Comparison of ENCODE assay signal across 9 cellular contexts in genomic region chr2:170816499-170817246, GRCh38. TPM values are rescaled to one million over a fixed set of nuclear protein-coding genes. Genes with fewer than 3 reads are reported as not detected.
A peak's percentile ranks its signal among the peaks of the same experiment; 100 is the strongest.
DNase-seq lines count a peak whose midpoint lies in the region; ATAC-seq and TF ChIP-seq lines count a peak whose summit lies in the region.
"Had no signal": no experiment of that assay in that cellular context is flagged by ENCODE, and none has a peak within 500 bp of the region (broad histone marks: within the 10 kb centered on the region; RNA-seq: fewer than 3 reads in every experiment).

TSS of gene GAD1 (plus strand) at chr2:170816887. CDS start at chr2:170818592, 1,705 bp downstream.

- H3K4me2 ChIP-seq in OCI-LY7 (ENCODE audit: low read length) = peak within 1 kb of the TSS; percentile 45; the same call in 1 of the 2 replicates

- H3K27me3 ChIP-seq in gastroesophageal sphincter = peaks cover 89% of the 10 kb centered on the region
- H3K27me3 ChIP-seq in tibial artery = peaks cover 10 to 69% of the 10 kb centered on the region in 2 donors

- DNase-seq in activated effector memory CD4-positive, alpha-beta T cell treated with anti-CD3 and anti-CD28 coated beads, Interleukin-2, amount 50 U/mL, for 16 hours = peak; percentile 85
- DNase-seq in activated effector memory CD4-positive, alpha-beta T cell treated with Interleukin-2 at 50 U/mL for 16 hours = no peak
- DNase-seq in Jurkat, Clone E6-1 (ENCODE audit: low read depth, low spot score) = peak; percentile 33
- no peak for DNase-seq in OCI-LY7 (ENCODE audit: low spot score)
- DNase-seq in activated T-helper 2 cell treated with anti-CD3 and anti-CD28 coated beads, Interferon-gamma antibody, Interleukin-2, Interleukin-4, amounts not matched to agents 10 μg/mL and 5 μg/mL and 100 μg/mL, durations not matched to agents 14 hours and 24 hours and 36 hours (ENCODE audit: low spot score) = peak; percentile 77
- DNase-seq in nucleus accumbens (lab: John Stamatoyannopoulos, UW) = peak in 49 of 56 donors; percentile 15 to 90 (median 67)
- peak; percentile 74 to 88 for DNase-seq in tibial artery
- DNase-seq: DND-41 had no signal

- H3K36me3 Mint-ChIP-seq in activated T-helper 2 cell treated with anti-CD3 and anti-CD28 coated beads, Interferon-gamma antibody, Interleukin-2, Interleukin-4, amounts not matched to agents 10 μg/mL and 5 μg/mL and 100 μg/mL, durations not matched to agents 14 hours and 24 hours and 36 hours (ENCODE audit: low read depth) = peaks cover 26% of the 10 kb centered on the region

- TF ChIP-seq POLR2A in gastroesophageal sphincter (IDR thresholded peaks at IDR 0.05) = no peak

- peaks cover 55% of the 10 kb centered on the region for H3K27me3 Mint-ChIP-seq in activated T-helper 2 cell treated with anti-CD3 and anti-CD28 coated beads, Interferon-gamma antibody, Interleukin-2, Interleukin-4, amounts not matched to agents 10 μg/mL and 5 μg/mL and 100 μg/mL, durations not matched to agents 14 hours and 24 hours and 36 hours (ENCODE audit: low read depth)

- ATAC-seq in gastroesophageal sphincter = peak; percentile 67

- no peaks in the 10 kb centered on the region for H3K79me2 ChIP-seq in OCI-LY7 (ENCODE audit: insufficient read depth, low read depth, low read length)

- BruUV-seq in OCI-LY7 (replicated peaks; lab: Mats Ljungman, UMichigan) = no TSS peak

- no peak within 1 kb of the TSS for H3K27ac ChIP-seq in OCI-LY7 (ENCODE audit: low read depth, low read length, poor library complexity, severe bottlenecking)
- no peak within 1 kb of the TSS for H3K27ac ChIP-seq in gastroesophageal sphincter
- H3K27ac ChIP-seq in tibial artery = peak within 1 kb of the TSS; percentile 61 to 80

- no peaks in the 10 kb centered on the region for H4K20me1 ChIP-seq in OCI-LY7 (ENCODE audit: insufficient read depth, low read length)

- no peak for TF ChIP-seq CTCF in OCI-LY7 (conservative IDR thresholded peaks at IDR 0.05; ENCODE audit: low read length)
- peak in 1 of 4 experiments; percentile 14 for TF ChIP-seq CTCF in gastroesophageal sphincter (IDR thresholded peaks at IDR 0.05)
- no peak for TF ChIP-seq CTCF in tibial artery (IDR thresholded peaks at IDR 0.05)

- TF ChIP-seq EP300 in gastroesophageal sphincter (IDR thresholded peaks at IDR 0.05) = no peak

- POLR2A ChIA-PET in OCI-LY7 (lab: Charles Lee) = no interaction called here

- H3K36me3 ChIP-seq in OCI-LY7 (ENCODE audit: insufficient read depth, low read length) (no peaks in the 10 kb centered on the region), gastroesophageal sphincter (no peaks in the 10 kb centered on the region), tibial artery (no peaks in the 10 kb centered on the region)

- peak within 1 kb of the TSS; percentile 40 for H3K4me3 ChIP-seq in Jurkat, Clone E6-1 (ENCODE audit: low read length)
- H3K4me3 ChIP-seq in OCI-LY7 (ENCODE audit: low read depth, low read length, poor library complexity, severe bottlenecking) (no peak within 1 kb of the TSS), gastroesophageal sphincter (peak within 1 kb of the TSS; percentile 18 to 51), tibial artery (peak within 1 kb of the TSS; percentile 51 to 68)

- peaks cover 44% of the 10 kb centered on the region for H3K4me1 Mint-ChIP-seq in activated T-helper 2 cell treated with anti-CD3 and anti-CD28 coated beads, Interferon-gamma antibody, Interleukin-2, Interleukin-4, amounts not matched to agents 10 μg/mL and 5 μg/mL and 100 μg/mL, durations not matched to agents 14 hours and 24 hours and 36 hours (ENCODE audit: low read depth)

- H2AFZ ChIP-seq in OCI-LY7 (ENCODE audit: low read length) = no peak within 1 kb of the TSS

- H3K27ac Mint-ChIP-seq in activated T-helper 2 cell treated with anti-CD3 and anti-CD28 coated beads, Interferon-gamma antibody, Interleukin-2, Interleukin-4, amounts not matched to agents 10 μg/mL and 5 μg/mL and 100 μg/mL, durations not matched to agents 14 hours and 24 hours and 36 hours = peak within 1 kb of the TSS; percentile 62

- H3K9me3 ChIP-seq in OCI-LY7 (ENCODE audit: low read length) (no peaks in the 10 kb centered on the region), gastroesophageal sphincter (no peaks in the 10 kb centered on the region), tibial artery (no peaks in the 10 kb centered on the region)

- no peaks in the 10 kb centered on the region for H3K9me2 ChIP-seq in OCI-LY7 (ENCODE audit: insufficient read depth, low read length)

- peak within 1 kb of the TSS; percentile 87 for H3K4me3 Mint-ChIP-seq in activated T-helper 2 cell treated with anti-CD3 and anti-CD28 coated beads, Interferon-gamma antibody, Interleukin-2, Interleukin-4, amounts not matched to agents 10 μg/mL and 5 μg/mL and 100 μg/mL, durations not matched to agents 14 hours and 24 hours and 36 hours (ENCODE audit: low read depth)

- CTCF ChIA-PET in OCI-LY7 (lab: Charles Lee; ENCODE audit: unreplicated experiment) = no interaction called here

- H3K4me1 ChIP-seq in OCI-LY7 (ENCODE audit: insufficient read depth, low read length, poor library complexity, severe bottlenecking) = no peaks in the 10 kb centered on the region
- H3K4me1 ChIP-seq in gastroesophageal sphincter = peaks cover 4 to 81% (median 53%) of the 10 kb centered on the region in 3 donors
- H3K4me1 ChIP-seq in tibial artery = peaks cover 0 to 67% (median 53%) of the 10 kb centered on the region in 4 donors

- intact Hi-C loops in OCI-LY7 (cut with micrococcal nuclease; ENCODE audit: unreplicated experiment) = loop anchor here (10.0 kb wide), 2 partner anchors 412 to 882 kb away; no protein-coding TSS in a partner anchor
- intact Hi-C loops in activated T-helper 2 cell treated with anti-CD3 and anti-CD28 coated beads, Interferon-gamma antibody, Interleukin-2, Interleukin-4, amounts not matched to agents 10 μg/mL and 5 μg/mL and 100 μg/mL, durations not matched to agents 14 hours and 24 hours and 36 hours (cut with micrococcal nuclease) = loop anchor here (2.0 kb wide), 2 partner anchors 56 to 454 kb away; no protein-coding TSS in a partner anchor
- intact Hi-C loops in tibial artery (cut with DNase I; ENCODE audit: low total_unique reads) = loop anchor here (5.0 kb wide), 2 partner anchors 99 to 454 kb away; partner anchors contain the start of gene SP5

- no peaks in the 10 kb centered on the region for H3K9me3 Mint-ChIP-seq in activated T-helper 2 cell treated with anti-CD3 and anti-CD28 coated beads, Interferon-gamma antibody, Interleukin-2, Interleukin-4, amounts not matched to agents 10 μg/mL and 5 μg/mL and 100 μg/mL, durations not matched to agents 14 hours and 24 hours and 36 hours

- 1 to 2% methylated on average over 10 to 11 of the region's 59 CpGs for WGBS in gastroesophageal sphincter (ENCODE audit: low coverage in 1 of 2), 2 donors

RNA-seq across cellular contexts. Expression of gene GAD1, which starts in this region (rescaled TPM):
- polyA plus RNA-seq in Jurkat, Clone E6-1 (2012; ENCODE audit: insufficient read depth, insufficient read length) = 0.93 TPM
- total RNA-seq in OCI-LY7 (2014; rRNA removed; shearing (Covaris generic)) = not detected in 2 replicates
- total RNA-seq in OCI-LY7 (2022) (not detected in 2 replicates), gastroesophageal sphincter (not detected)
- total RNA-seq in activated T-helper 2 cell treated with anti-CD3 and anti-CD28 coated beads, Interferon-gamma antibody, Interleukin-2, Interleukin-4, amounts not matched to agents 10 μg/mL and 5 μg/mL and 100 μg/mL, durations not matched to agents 14 hours and 24 hours and 36 hours = 41.4 and 42.0 TPM in 2 replicates

Comparison
In these comparisons a context has a peak if more than half of its experiments do, and no peak if none do; other contexts are left out.
1. RNA of gene GAD1 (total RNA-seq): 41.4 to 42.0 TPM in activated T-helper 2 cell treated with anti-CD3 and anti-CD28 coated beads, Interferon-gamma antibody, Interleukin-2, Interleukin-4, amounts not matched to agents 10 μg/mL and 5 μg/mL and 100 μg/mL, durations not matched to agents 14 hours and 24 hours and 36 hours; not detected in OCI-LY7 and not detected in gastroesophageal sphincter; every median in the first group is over 10 times any median in the second.
2. DNase-seq: peak in activated effector memory CD4-positive, alpha-beta T cell treated with anti-CD3 and anti-CD28 coated beads, Interleukin-2, amount 50 U/mL, for 16 hours (single experiment), Jurkat, Clone E6-1 (single experiment), activated T-helper 2 cell treated with anti-CD3 and anti-CD28 coated beads, Interferon-gamma antibody, Interleukin-2, Interleukin-4, amounts not matched to agents 10 μg/mL and 5 μg/mL and 100 μg/mL, durations not matched to agents 14 hours and 24 hours and 36 hours (single experiment), nucleus accumbens (49 of 56) and tibial artery (2 of 2); none in activated effector memory CD4-positive, alpha-beta T cell treated with Interleukin-2 at 50 U/mL for 16 hours (single experiment) and OCI-LY7 (single experiment).
3. Peak in ATAC-seq and H3K4me3 ChIP-seq in gastroesophageal sphincter; RNA of the gene not detected or under 1 TPM.
4. H3K27ac ChIP-seq: peak in tibial artery (2 of 2); none in OCI-LY7 (single experiment) and gastroesophageal sphincter (0 of 4).